In the genomic region with DNA sequence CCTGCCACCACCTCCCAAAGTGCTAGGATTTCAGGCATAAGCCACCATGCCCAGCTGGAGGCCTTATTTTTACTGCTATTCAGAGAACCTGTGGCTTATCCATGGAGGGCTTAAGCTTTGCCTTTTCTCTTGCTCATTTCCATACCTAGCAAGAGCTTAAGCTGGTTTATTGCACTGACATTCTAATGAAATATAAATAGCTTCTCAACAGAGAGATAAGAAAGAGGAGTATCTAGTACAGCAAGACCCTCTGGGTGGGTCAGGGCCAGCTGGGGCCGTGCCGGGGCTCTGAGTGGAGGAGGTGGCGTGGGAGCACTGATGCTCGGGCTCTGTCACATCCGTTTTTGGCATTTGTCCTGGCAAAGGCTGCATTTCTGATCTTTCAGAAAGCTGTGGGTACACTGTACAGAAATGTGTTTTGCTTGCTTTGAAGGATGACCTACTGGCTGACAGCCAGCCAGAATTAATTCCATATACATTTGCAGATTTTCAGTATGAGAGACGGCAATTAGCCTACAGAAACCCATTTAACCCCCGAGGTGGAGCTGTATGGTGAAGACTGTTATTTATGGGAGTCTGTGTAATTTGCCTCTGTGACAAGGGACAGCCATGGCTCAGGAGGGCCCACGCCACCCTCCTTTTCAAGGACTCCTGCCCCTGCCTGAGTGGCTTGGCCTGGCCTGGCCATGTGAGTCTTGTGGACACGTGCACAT, we compare ENCODE assay signal across 18 cellular contexts.
DNase-seq lines count a peak whose midpoint lies in the region; ATAC-seq, FAIRE-seq and TF ChIP-seq lines count a peak whose summit lies in the region.
"Had no signal": no experiment of that assay in that cellular context is flagged by ENCODE, and none has a peak within 500 bp of the region (broad histone marks: within the 10 kb centered on the region; RNA-seq: fewer than 3 reads in every experiment).

No MANE protein-coding gene starts in this region.

- FAIRE-seq in astrocyte (lab: Jason Lieb, UNC): no peak

- no peaks in the 10 kb centered on the region for H3K27me3 ChIP-seq in astrocyte (ENCODE audit: insufficient read depth, low read length)
- H3K27me3 ChIP-seq in ovary: no peaks in the 10 kb centered on the region
- H3K27me3 ChIP-seq: suprapubic skin had no signal

- no peaks in the 10 kb centered on the region for H4K20me1 ChIP-seq in astrocyte (ENCODE audit: insufficient read depth, low read length)

- H3K4me3 ChIP-seq in astrocyte (ENCODE audit: insufficient read depth, low read depth, low read length) (no peak overlapping the region), ovary (no peak overlapping the region)
- H3K4me3 ChIP-seq: suprapubic skin had no signal

- H3K4me1 Mint-ChIP-seq in HFFc6 (ENCODE audit: low read depth) (peaks cover 34% of the 10 kb centered on the region), astrocyte (ENCODE audit: low read depth, unreplicated experiment) (peaks cover 17% of the 10 kb centered on the region)
- H3K4me1 Mint-ChIP-seq: activated CD4-positive, alpha-beta T cell treated with anti-CD3 and anti-CD28 coated beads, Interleukin-2, amount 10 ng/mL, durations not matched to agents 24 days and 14 days had no signal

- H3K36me3 Mint-ChIP-seq in HFFc6 (ENCODE audit: low read depth) (peaks cover 29% of the 10 kb centered on the region), astrocyte (ENCODE audit: low read depth, unreplicated experiment) (peaks cover 6% of the 10 kb centered on the region)

- H3K27ac ChIP-seq in astrocyte (ENCODE audit: low read depth, low read length) (peak overlapping the region; percentile 98), ovary (peak overlapping the region; percentile 18 to 27)
- H3K27ac ChIP-seq: parathyroid adenoma, suprapubic skin had no signal

- H3K79me2 ChIP-seq in astrocyte (ENCODE audit: insufficient read depth, low read length): peaks cover 8% of the 10 kb centered on the region
- H3K79me2 ChIP-seq: parathyroid adenoma had no signal

- no peaks in the 10 kb centered on the region for H3K27me3 Mint-ChIP-seq in HFFc6 (ENCODE audit: insufficient read depth)
- H3K27me3 Mint-ChIP-seq in astrocyte (ENCODE audit: low read depth, unreplicated experiment): no peaks in the 10 kb centered on the region
- H3K27me3 Mint-ChIP-seq: activated CD4-positive, alpha-beta T cell treated with anti-CD3 and anti-CD28 coated beads, Interleukin-2, amount 10 ng/mL, durations not matched to agents 24 days and 14 days had no signal

- 27 to 32% (median 29%) methylated on average over 9 of the region's 9 CpGs for WGBS in ovary, 3 donors

- no peaks in the 10 kb centered on the region for H3K9me3 ChIP-seq in astrocyte (ENCODE audit: insufficient read depth, low read depth, low read length)
- no peaks in the 10 kb centered on the region for H3K9me3 ChIP-seq in ovary
- H3K9me3 ChIP-seq: suprapubic skin had no signal

- H3K4me3 Mint-ChIP-seq in HFFc6: no peak overlapping the region
- no peak overlapping the region for H3K4me3 Mint-ChIP-seq in astrocyte (ENCODE audit: unreplicated experiment)
- H3K4me3 Mint-ChIP-seq: activated CD4-positive, alpha-beta T cell treated with anti-CD3 and anti-CD28 coated beads, Interleukin-2, amount 10 ng/mL, durations not matched to agents 24 days and 14 days; activated T-cell treated with anti-CD3 and anti-CD28 coated beads, Interleukin-2, amount 50 U/mL, for 4 hours; H9 had no signal

- peak overlapping the region; percentile 36 for H3K9ac ChIP-seq in astrocyte (ENCODE audit: low read length)
- H3K9ac ChIP-seq: parathyroid adenoma had no signal

- H3K9me3 Mint-ChIP-seq in HFFc6: no peaks in the 10 kb centered on the region
- no peaks in the 10 kb centered on the region for H3K9me3 Mint-ChIP-seq in astrocyte (ENCODE audit: unreplicated experiment)
- H3K9me3 Mint-ChIP-seq: activated CD4-positive, alpha-beta T cell treated with anti-CD3 and anti-CD28 coated beads, Interleukin-2, amount 10 ng/mL, durations not matched to agents 24 days and 14 days; activated T-cell treated with anti-CD3 and anti-CD28 coated beads, Interleukin-2, amount 50 U/mL, for 4 hours; H9 had no signal

- peaks cover 4% of the 10 kb centered on the region for H3K36me3 ChIP-seq in astrocyte (ENCODE audit: insufficient read depth, low read length)
- no peaks in the 10 kb centered on the region for H3K36me3 ChIP-seq in ovary
- H3K36me3 ChIP-seq: suprapubic skin had no signal

- DNase-seq in HFFc6: no peak
- DNase-seq in astrocyte (ENCODE audit: low read depth): no peak
- DNase-seq in Right ventricle myocardium superior: peak; percentile 75
- DNase-seq in ovary: peak; percentile 30 to 79 (median 53)
- DNase-seq: activated CD4-positive, alpha-beta T cell treated with anti-CD3 and anti-CD28 coated beads, Interleukin-2, amount 10 ng/mL, durations not matched to agents 24 days and 14 days; activated T-cell treated with anti-CD3 and anti-CD28 coated beads, Interleukin-2, amount 50 U/mL, for 4 hours; cortex of kidney; H9; midbrain; NCI-H187 treated with DMSO at 0.1 percent for 48 hours; SHP77 treated with DMSO at 0.1 percent for 48 hours; T-helper 9 cell had no signal

- no peak overlapping the region for H2AFZ ChIP-seq in astrocyte (ENCODE audit: low read depth, low read length)
- H2AFZ ChIP-seq: parathyroid adenoma had no signal

- no peak for TF ChIP-seq EP300 in ovary (IDR thresholded peaks at IDR 0.05)

- H3K4me1 ChIP-seq in astrocyte (ENCODE audit: insufficient read depth, low read length): peaks cover 35% of the 10 kb centered on the region
- H3K4me1 ChIP-seq in ovary (ENCODE audit: insufficient read depth): peaks cover 5% of the 10 kb centered on the region
- H3K4me1 ChIP-seq: parathyroid adenoma had no signal

- no peak for TF ChIP-seq POLR2A in ovary (IDR thresholded peaks at IDR 0.05)

- intact Hi-C loops in Right ventricle myocardium superior (cut with DNase I) (no loop called here), ovary (cut with DNase I) (no loop called here)

- peak; percentile 74 for ATAC-seq in Right ventricle myocardium superior (ENCODE audit: poor library complexity)
- no peak for ATAC-seq in HG02970 (IDR thresholded peaks at IDR 0.05; ENCODE audit: low FRiP score, unreplicated experiment)
- ATAC-seq in HG02973 (IDR thresholded peaks at IDR 0.05; ENCODE audit: unreplicated experiment): no peak
- no peak for ATAC-seq in GM19452 (IDR thresholded peaks at IDR 0.05; ENCODE audit: unreplicated experiment)
- ATAC-seq in HG03342 (IDR thresholded peaks at IDR 0.05; ENCODE audit: unreplicated experiment): no peak
- ATAC-seq: activated T-cell treated with anti-CD3 and anti-CD28 coated beads, Interleukin-2, amount 50 U/mL, for 4 hours had no signal

- no peak for TF ChIP-seq CTCF in HFFc6 (IDR thresholded peaks at IDR 0.05)
- TF ChIP-seq CTCF in astrocyte (IDR thresholded peaks at IDR 0.05; ENCODE audit: insufficient read depth, low read depth, low read length): no peak
- no peak for TF ChIP-seq CTCF in ovary (IDR thresholded peaks at IDR 0.05)

- peak overlapping the region; percentile 53 for H3K27ac Mint-ChIP-seq in HFFc6
- no peak overlapping the region for H3K27ac Mint-ChIP-seq in astrocyte (ENCODE audit: unreplicated experiment)
- H3K27ac Mint-ChIP-seq: activated CD4-positive, alpha-beta T cell treated with anti-CD3 and anti-CD28 coated beads, Interleukin-2, amount 10 ng/mL, durations not matched to agents 24 days and 14 days had no signal

- H3K4me2 ChIP-seq in astrocyte (ENCODE audit: low read length): no peak overlapping the region

Comparison
In these comparisons a context has a peak if more than half of its experiments do, and no peak if none do; other contexts are left out.
1. DNase-seq: peak in Right ventricle myocardium superior (single experiment) and ovary (5 of 5); none in HFFc6 (single experiment) and astrocyte (single experiment).